ENCODE assay signal across 16 cellular contexts in the genomic region with DNA sequence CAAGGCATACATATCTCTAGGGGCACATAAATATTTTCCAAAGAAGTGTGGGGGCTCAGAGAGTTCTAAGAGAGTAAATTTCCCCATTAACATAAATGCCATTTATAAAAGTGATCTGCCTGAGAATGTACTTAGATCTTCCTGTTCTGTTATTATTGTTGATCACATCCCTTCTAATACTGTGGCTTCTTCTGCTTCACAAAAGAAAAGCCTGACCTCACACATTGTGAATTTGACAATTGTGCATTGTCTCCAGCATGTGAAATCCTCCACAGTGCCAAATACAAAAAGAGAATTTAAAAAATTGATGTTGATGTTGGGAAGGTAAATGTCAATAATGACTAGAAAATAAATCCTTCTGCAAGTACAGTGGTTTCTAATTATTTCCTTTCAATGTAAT.
DNase-seq lines count a peak whose midpoint lies in the region; ATAC-seq and TF ChIP-seq lines count a peak whose summit lies in the region.
"Had no signal": no experiment of that assay in that cellular context is flagged by ENCODE, and none has a peak within 500 bp of the region (broad histone marks: within the 10 kb centered on the region; RNA-seq: fewer than 3 reads in every experiment).

No MANE protein-coding gene starts in this region.

- H3K27me3 ChIP-seq in HUES48 (ENCODE audit: control insufficient read depth, insufficient read depth, low read length) (no peaks in the 10 kb centered on the region), dorsolateral prefrontal cortex (no peaks in the 10 kb centered on the region), neural progenitor cell (no peaks in the 10 kb centered on the region)
- H3K27me3 ChIP-seq in effector memory CD4-positive, alpha-beta T cell (replicated peaks; ENCODE audit: control insufficient read depth, insufficient read depth, low read length, poor library complexity, severe bottlenecking), result no peaks in the 10 kb centered on the region
- H3K27me3 ChIP-seq: BLaER1 treated with 17β-estradiol and CSF1 and Interleukin-3, amounts not matched to agents 10 nM and 100 nM had no signal

- no peaks in the 10 kb centered on the region for H3K4me1 Mint-ChIP-seq in neural progenitor cell
- H3K4me1 Mint-ChIP-seq: IgD-negative memory B cell had no signal

- H3K9me3 Mint-ChIP-seq in neural progenitor cell, result peaks cover 14% of the 10 kb centered on the region

- no peak overlapping the region for H3K4me2 ChIP-seq in neural progenitor cell
- H3K4me2 ChIP-seq: BLaER1 treated with 17β-estradiol and CSF1 and Interleukin-3, amounts not matched to agents 10 nM and 100 nM; KMS-11 had no signal

- no peaks in the 10 kb centered on the region for H3F3A ChIP-seq in neural progenitor cell (ENCODE audit: low read depth)

- no peak overlapping the region for H3K4me3 Mint-ChIP-seq in neural progenitor cell
- H3K4me3 Mint-ChIP-seq: CD4-positive, alpha-beta T cell; IgD-negative memory B cell had no signal

- H3K4me1 ChIP-seq in HUES48 (ENCODE audit: control insufficient read depth, insufficient read depth, low read length) (peaks cover 9% of the 10 kb centered on the region), neural progenitor cell (no peaks in the 10 kb centered on the region)
- no peaks in the 10 kb centered on the region for H3K4me1 ChIP-seq in effector memory CD4-positive, alpha-beta T cell (ENCODE audit: control insufficient read depth, insufficient read depth, low read length, poor library complexity, severe bottlenecking)
- H3K4me1 ChIP-seq: BLaER1 treated with 17β-estradiol and CSF1 and Interleukin-3, amounts not matched to agents 10 nM and 100 nM had no signal

- intact Hi-C loops in dorsolateral prefrontal cortex (cut with DNase I), result no loop called here

- no peak overlapping the region for H3K4me3 ChIP-seq in HUES48 (ENCODE audit: low read depth, low read length)
- no peak overlapping the region for H3K4me3 ChIP-seq in dorsolateral prefrontal cortex
- H3K4me3 ChIP-seq in neural progenitor cell, result no peak overlapping the region
- no peak overlapping the region for H3K4me3 ChIP-seq in effector memory CD4-positive, alpha-beta T cell (ENCODE audit: insufficient read depth, low read depth, low read length, poor library complexity, severe bottlenecking)
- H3K4me3 ChIP-seq: BLaER1 treated with 17β-estradiol and CSF1 and Interleukin-3, amounts not matched to agents 10 nM and 100 nM; GM12878; GM23248 had no signal

- no peak for TF ChIP-seq CTCF in dorsolateral prefrontal cortex (IDR thresholded peaks at IDR 0.05 in 54 of 56, conservative IDR thresholded peaks at IDR 0.05 in 2 of 56; ENCODE audit: low read depth in 1 of 56, partially characterized antibody in 56 of 56)
- TF ChIP-seq CTCF in neural progenitor cell (IDR thresholded peaks at IDR 0.05), result no peak

- H3K9ac ChIP-seq in HUES48 (ENCODE audit: low read depth, low read length) (no peak overlapping the region), neural progenitor cell (no peak overlapping the region)
- H3K9ac ChIP-seq: BLaER1 treated with 17β-estradiol and CSF1 and Interleukin-3, amounts not matched to agents 10 nM and 100 nM; GM23248; KMS-11 had no signal

- no peaks in the 10 kb centered on the region for H3K27me3 Mint-ChIP-seq in neural progenitor cell (ENCODE audit: insufficient read depth, low read depth)
- H3K27me3 Mint-ChIP-seq: CD4-positive, alpha-beta T cell; IgD-negative memory B cell had no signal

- no peak overlapping the region for H3K27ac Mint-ChIP-seq in neural progenitor cell
- H3K27ac Mint-ChIP-seq: CD4-positive, alpha-beta T cell; IgD-negative memory B cell had no signal

- H2AFZ ChIP-seq in neural progenitor cell (replicated peaks), result peak overlapping the region; percentile 37
- H2AFZ ChIP-seq: GM23248 had no signal

- no peaks in the 10 kb centered on the region for H3K36me3 ChIP-seq in HUES48 (ENCODE audit: control insufficient read depth, insufficient read depth, low read length)
- no peaks in the 10 kb centered on the region for H3K36me3 ChIP-seq in neural progenitor cell
- no peaks in the 10 kb centered on the region for H3K36me3 ChIP-seq in effector memory CD4-positive, alpha-beta T cell (ENCODE audit: control insufficient read depth, insufficient read depth, low read length)
- H3K36me3 ChIP-seq: BLaER1 treated with 17β-estradiol and CSF1 and Interleukin-3, amounts not matched to agents 10 nM and 100 nM had no signal

- no peaks in the 10 kb centered on the region for H3K36me3 Mint-ChIP-seq in neural progenitor cell
- H3K36me3 Mint-ChIP-seq: IgD-negative memory B cell had no signal

- no peak for DNase-seq in dorsolateral prefrontal cortex
- DNase-seq in neural progenitor cell (ENCODE audit: low spot score), result no peak
- no peak for DNase-seq in KG1 (lab: John Stamatoyannopoulos, UW)
- DNase-seq in effector memory CD4-positive, alpha-beta T cell, result no peak
- DNase-seq: ACHN; CD4-positive, alpha-beta T cell; DMS79; GM23248; H7 had no signal

- no peaks in the 10 kb centered on the region for H3K79me2 ChIP-seq in neural progenitor cell (ENCODE audit: low read depth)

- ATAC-seq in GM21381 (IDR thresholded peaks at IDR 0.05; ENCODE audit: unreplicated experiment) (no peak), GM21619 (IDR thresholded peaks at IDR 0.05; ENCODE audit: unreplicated experiment) (no peak)
- ATAC-seq: GM12878 had no signal

- H3K27ac ChIP-seq in HUES48 (ENCODE audit: low read depth, low read length) (peak overlapping the region; percentile 42), dorsolateral prefrontal cortex (peak overlapping the region in 53 of 59 donors; percentile 16 to 89 (median 68)), neural progenitor cell (no peak overlapping the region)
- no peak overlapping the region for H3K27ac ChIP-seq in effector memory CD4-positive, alpha-beta T cell (ENCODE audit: insufficient read depth, low read length, poor library complexity, severe bottlenecking)
- H3K27ac ChIP-seq: BLaER1 treated with 17β-estradiol and CSF1 and Interleukin-3, amounts not matched to agents 10 nM and 100 nM; GM23248; KMS-11 had no signal

- no peaks in the 10 kb centered on the region for H4K20me1 ChIP-seq in neural progenitor cell (ENCODE audit: low read depth)
- H4K20me1 ChIP-seq: BLaER1 treated with 17β-estradiol and CSF1 and Interleukin-3, amounts not matched to agents 10 nM and 100 nM had no signal

- H3K9me3 ChIP-seq in HUES48 (ENCODE audit: control insufficient read depth, insufficient read depth, low read length), result peaks cover 26% of the 10 kb centered on the region
- H3K9me3 ChIP-seq in neural progenitor cell (ENCODE audit: low read depth), result peaks cover 9% of the 10 kb centered on the region
- no peaks in the 10 kb centered on the region for H3K9me3 ChIP-seq in effector memory CD4-positive, alpha-beta T cell (ENCODE audit: control insufficient read depth, low read length)

Comparison
In these comparisons a context has a peak if more than half of its experiments do, and no peak if none do; other contexts are left out.
1. H3K27ac ChIP-seq: peak in HUES48 (single experiment) and dorsolateral prefrontal cortex (53 of 59); none in neural progenitor cell (single experiment) and effector memory CD4-positive, alpha-beta T cell (single experiment).